Comparison of ENCODE assay signal across 19 cellular contexts in genomic region chr4:138707746-138708145, GRCh38.
DNase-seq lines count a peak whose midpoint lies in the region; ATAC-seq and TF ChIP-seq lines count a peak whose summit lies in the region.
"Had no signal": no experiment of that assay in that cellular context is flagged by ENCODE, and none has a peak within 500 bp of the region (broad histone marks: within the 10 kb centered on the region; RNA-seq: fewer than 3 reads in every experiment).

No MANE protein-coding gene starts in this region.

- H3K27me3 ChIP-seq in WERI-Rb-1 (ENCODE audit: insufficient read depth, low read depth, severe bottlenecking) = no peaks in the 10 kb centered on the region
- no peaks in the 10 kb centered on the region for H3K27me3 ChIP-seq in fibroblast of lung (ENCODE audit: control insufficient read depth, insufficient read depth, low read length)

- intact Hi-C loops in activated naive CD4-positive, alpha-beta T cell treated with anti-CD3 and anti-CD28 coated beads for 36 hours (cut with micrococcal nuclease) = no loop called here

- peaks cover 37% of the 10 kb centered on the region for H3K4me1 Mint-ChIP-seq in nephron
- no peaks in the 10 kb centered on the region for H3K4me1 Mint-ChIP-seq in activated naive CD4-positive, alpha-beta T cell treated with anti-CD3 and anti-CD28 coated beads for 36 hours (ENCODE audit: low read depth)
- H3K4me1 Mint-ChIP-seq: B cell; CD4-positive, CD25-positive, alpha-beta regulatory T cell had no signal

- H3K4me3 Mint-ChIP-seq in nephron = no peak overlapping the region
- H3K4me3 Mint-ChIP-seq in activated naive CD4-positive, alpha-beta T cell treated with anti-CD3 and anti-CD28 coated beads for 36 hours = no peak overlapping the region
- H3K4me3 Mint-ChIP-seq: B cell; CD4-positive, CD25-positive, alpha-beta regulatory T cell; H9 had no signal

- DNase-seq in GM03348 (ENCODE audit: low spot score) = peak; percentile 49
- DNase-seq in WERI-Rb-1 = no peak
- peak in 1 of 2 donors; percentile 15 for DNase-seq in fibroblast of lung (ENCODE audit: low read depth in 2 of 2)
- DNase-seq in NCI-H2171 (lab: John Stamatoyannopoulos, UW) = no peak
- DNase-seq in RPMI8226 = no peak
- DNase-seq in activated naive CD4-positive, alpha-beta T cell treated with anti-CD3 and anti-CD28 coated beads for 36 hours = no peak
- DNase-seq: Caco-2; CD4-positive, CD25-positive, alpha-beta regulatory T cell; DMS53; H9; MV-4-11; NCI-H1417 treated with DMSO at 0.1 percent for 48 hours; NCI-H2029; NCI-H748 treated with DMSO at 0.1 percent for 48 hours; PC-9 had no signal

- H2AFZ ChIP-seq in fibroblast of lung (ENCODE audit: low read length) = no peak overlapping the region
- H2AFZ ChIP-seq: PC-9 had no signal

- TF ChIP-seq CTCF in WERI-Rb-1 (IDR thresholded peaks at IDR 0.05; ENCODE audit: low read depth, low read length) = no peak
- TF ChIP-seq CTCF in fibroblast of lung (conservative IDR thresholded peaks at IDR 0.05 in 1 of 2, IDR thresholded peaks at IDR 0.05 in 1 of 2; ENCODE audit: low read depth in 1 of 2, low read length in 2 of 2) = no peak
- no peak for TF ChIP-seq CTCF in nephron (IDR thresholded peaks at IDR 0.05; ENCODE audit: unreplicated experiment in 3 of 3)

- H3K9me3 Mint-ChIP-seq in nephron = peaks cover 2% of the 10 kb centered on the region
- H3K9me3 Mint-ChIP-seq in activated naive CD4-positive, alpha-beta T cell treated with anti-CD3 and anti-CD28 coated beads for 36 hours = no peaks in the 10 kb centered on the region
- H3K9me3 Mint-ChIP-seq: H9 had no signal

- H3K36me3 ChIP-seq in WERI-Rb-1 (no peaks in the 10 kb centered on the region), fibroblast of lung (ENCODE audit: control insufficient read depth, insufficient read depth, low read length) (no peaks in the 10 kb centered on the region)
- H3K36me3 ChIP-seq: SJSA1 had no signal

- no peaks in the 10 kb centered on the region for H3K79me2 ChIP-seq in fibroblast of lung (ENCODE audit: control insufficient read depth, insufficient read depth, low read length)

- peak overlapping the region; percentile 0; the same call in 1 of the 2 replicates for H3K4me3 ChIP-seq in WERI-Rb-1 (ENCODE audit: low read depth, low read length)
- H3K4me3 ChIP-seq in fibroblast of lung (replicated peaks in 1 of 4; ENCODE audit: control extremely low read depth in 1 of 4, insufficient read depth in 1 of 4, low read depth in 3 of 4, low read length in 4 of 4) = no peak overlapping the region
- H3K4me3 ChIP-seq: PC-9, SJSA1 had no signal

- H3K4me1 ChIP-seq in fibroblast of lung (ENCODE audit: control insufficient read depth, extremely low read depth, insufficient read depth, low read length) = peaks cover 9% of the 10 kb centered on the region
- H3K4me1 ChIP-seq: Caco-2, SJSA1 had no signal

- CTCF ChIA-PET in activated naive CD4-positive, alpha-beta T cell treated with anti-CD3 and anti-CD28 coated beads for 36 hours (lab: Charles Lee) = no interaction called here

- peak overlapping the region in 2 of 3 experiments; percentile 70 to 79 for H3K27ac Mint-ChIP-seq in nephron
- no peak overlapping the region for H3K27ac Mint-ChIP-seq in activated naive CD4-positive, alpha-beta T cell treated with anti-CD3 and anti-CD28 coated beads for 36 hours
- H3K27ac Mint-ChIP-seq: B cell; CD4-positive, CD25-positive, alpha-beta regulatory T cell; H9 had no signal

- H4K20me1 ChIP-seq in fibroblast of lung (ENCODE audit: control insufficient read depth, extremely low read depth, insufficient read depth, low read length) = no peaks in the 10 kb centered on the region

- H3K9me3 ChIP-seq in WERI-Rb-1 (ENCODE audit: severe bottlenecking) = no peaks in the 10 kb centered on the region
- no peaks in the 10 kb centered on the region for H3K9me3 ChIP-seq in fibroblast of lung (ENCODE audit: control insufficient read depth, insufficient read depth, low read depth, low read length)
- H3K9me3 ChIP-seq: Caco-2, SJSA1 had no signal

- H3K27ac ChIP-seq in WERI-Rb-1 (peak overlapping the region; percentile 55), fibroblast of lung (ENCODE audit: insufficient read depth, low read length) (no peak overlapping the region)
- H3K27ac ChIP-seq: PC-9, SJSA1 had no signal

- H3K9ac ChIP-seq in fibroblast of lung (ENCODE audit: insufficient read depth, low read length) = no peak overlapping the region

- H3K27me3 Mint-ChIP-seq in nephron (ENCODE audit: low read depth) = no peaks in the 10 kb centered on the region
- peaks cover 8% of the 10 kb centered on the region for H3K27me3 Mint-ChIP-seq in activated naive CD4-positive, alpha-beta T cell treated with anti-CD3 and anti-CD28 coated beads for 36 hours (ENCODE audit: low read depth)
- H3K27me3 Mint-ChIP-seq: CD4-positive, CD25-positive, alpha-beta regulatory T cell had no signal

- ATAC-seq in HG03457 (IDR thresholded peaks at IDR 0.05; ENCODE audit: unreplicated experiment) = no peak

- H3K4me2 ChIP-seq in fibroblast of lung (ENCODE audit: extremely low read depth, insufficient read depth, low read length) = peak overlapping the region; percentile 18
- H3K4me2 ChIP-seq: PC-9 had no signal

- H3K36me3 Mint-ChIP-seq in nephron (ENCODE audit: low read depth) = no peaks in the 10 kb centered on the region
- H3K36me3 Mint-ChIP-seq in activated naive CD4-positive, alpha-beta T cell treated with anti-CD3 and anti-CD28 coated beads for 36 hours (ENCODE audit: low read depth) = no peaks in the 10 kb centered on the region
- H3K36me3 Mint-ChIP-seq: CD4-positive, CD25-positive, alpha-beta regulatory T cell had no signal
